ENCODE assay signal across 2 cellular contexts in the genomic region with DNA sequence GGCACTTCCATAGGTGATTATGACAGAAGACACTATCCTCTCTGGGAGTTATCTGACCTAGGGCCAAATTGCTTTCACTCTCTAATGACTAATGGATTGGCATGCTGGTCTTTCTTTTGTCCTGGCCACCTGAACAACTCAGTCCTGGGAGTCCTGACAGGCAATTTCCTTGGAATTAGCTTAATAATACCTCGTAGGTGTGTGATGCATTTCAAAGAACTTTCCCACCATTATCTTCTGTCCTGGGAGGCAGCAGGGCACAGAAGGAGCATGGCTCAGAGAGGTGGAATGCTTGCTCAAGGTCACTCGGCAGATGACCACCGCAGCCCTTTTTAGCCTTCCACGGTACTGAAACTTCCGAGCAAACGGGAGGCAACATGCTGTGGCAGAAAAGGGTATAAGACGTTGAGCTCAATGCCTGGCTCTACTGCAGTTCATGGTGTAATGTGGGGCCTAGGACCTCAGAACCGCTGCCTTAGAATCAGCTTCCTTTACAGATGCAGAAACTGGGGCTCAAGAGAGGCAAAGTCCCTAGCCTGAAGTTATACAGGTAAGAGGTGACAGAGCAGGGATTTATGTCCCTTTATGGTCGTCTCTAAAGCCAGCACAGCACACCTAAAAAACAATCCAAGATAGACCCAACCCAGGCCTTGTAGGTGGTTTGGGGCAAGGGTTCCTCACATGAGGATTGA.
A peak's percentile ranks its signal among the peaks of the same experiment; 100 is the strongest.
TF ChIP-seq lines count a peak whose summit lies in the region.

No MANE protein-coding gene starts in this region.

TF ChIP-seq in H1, 55 proteins besides CTCF, POLR2A, EP300 and RAD21 (continues in another document):
- TF ChIP-seq, protein P1, sequence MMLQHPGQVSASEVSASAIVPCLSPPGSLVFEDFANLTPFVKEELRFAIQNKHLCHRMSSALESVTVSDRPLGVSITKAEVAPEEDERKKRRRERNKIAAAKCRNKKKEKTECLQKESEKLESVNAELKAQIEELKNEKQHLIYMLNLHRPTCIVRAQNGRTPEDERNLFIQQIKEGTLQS (IDR thresholded peaks at IDR 0.05; ENCODE audit: insufficient read depth, low read depth, low read length): no peak
- 0 out of 2 replicates have a peak, but pooled peaks have one; percentile 60 for TF ChIP-seq GTF2F1 (IDR thresholded peaks at IDR 0.05; ENCODE audit: borderline replicate concordance, low read depth, low read length)
- peak; percentile 90 to 91; a peak in 3 of 4 replicates for TF ChIP-seq SIN3A (conservative IDR thresholded peaks at IDR 0.05 in 1 of 2, IDR thresholded peaks at IDR 0.05 in 1 of 2; ENCODE audit: low read depth in 1 of 2, low read length in 2 of 2)
- TF ChIP-seq CBX5 (IDR thresholded peaks at IDR 0.05; ENCODE audit: low read depth, low read length): no peak
- peak; percentile 47; the same call in 1 of the 2 replicates for TF ChIP-seq CREB1 (IDR thresholded peaks at IDR 0.05)
- TF ChIP-seq TBP (IDR thresholded peaks at IDR 0.05; ENCODE audit: low read depth, low read length): peak; percentile 75
- TF ChIP-seq, protein P2, sequence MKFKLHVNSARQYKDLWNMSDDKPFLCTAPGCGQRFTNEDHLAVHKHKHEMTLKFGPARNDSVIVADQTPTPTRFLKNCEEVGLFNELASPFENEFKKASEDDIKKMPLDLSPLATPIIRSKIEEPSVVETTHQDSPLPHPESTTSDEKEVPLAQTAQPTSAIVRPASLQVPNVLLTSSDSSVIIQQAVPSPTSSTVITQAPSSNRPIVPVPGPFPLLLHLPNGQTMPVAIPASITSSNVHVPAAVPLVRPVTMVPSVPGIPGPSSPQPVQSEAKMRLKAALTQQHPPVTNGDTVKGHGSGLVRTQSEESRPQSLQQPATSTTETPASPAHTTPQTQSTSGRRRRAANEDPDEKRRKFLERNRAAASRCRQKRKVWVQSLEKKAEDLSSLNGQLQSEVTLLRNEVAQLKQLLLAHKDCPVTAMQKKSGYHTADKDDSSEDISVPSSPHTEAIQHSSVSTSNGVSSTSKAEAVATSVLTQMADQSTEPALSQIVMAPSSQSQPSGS (IDR thresholded peaks at IDR 0.05; ENCODE audit: low read length): peak; percentile 69; the same call in 1 of the 2 replicates
- no peak for TF ChIP-seq RNF2 (IDR thresholded peaks at IDR 0.05; ENCODE audit: borderline replicate concordance, low read depth, low read length, missing control alignments, poor library complexity, severe bottlenecking)
- TF ChIP-seq PHF8 (conservative IDR thresholded peaks at IDR 0.05; ENCODE audit: low read depth, low read length): no peak
- peak; percentile 69; the same call in 1 of the 2 replicates for TF ChIP-seq SP1 (IDR thresholded peaks at IDR 0.05; ENCODE audit: low read depth, low read length)
- no peak for TF ChIP-seq BCL11A (IDR thresholded peaks at IDR 0.05; ENCODE audit: low read depth in 2 of 2, low read length in 2 of 2)
- TF ChIP-seq, protein P3, sequence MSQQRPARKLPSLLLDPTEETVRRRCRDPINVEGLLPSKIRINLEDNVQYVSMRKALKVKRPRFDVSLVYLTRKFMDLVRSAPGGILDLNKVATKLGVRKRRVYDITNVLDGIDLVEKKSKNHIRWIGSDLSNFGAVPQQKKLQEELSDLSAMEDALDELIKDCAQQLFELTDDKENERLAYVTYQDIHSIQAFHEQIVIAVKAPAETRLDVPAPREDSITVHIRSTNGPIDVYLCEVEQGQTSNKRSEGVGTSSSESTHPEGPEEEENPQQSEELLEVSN (IDR thresholded peaks at IDR 0.05): 0 out of 2 replicates have a peak, but pooled peaks have one; percentile 2
- no peak for TF ChIP-seq KDM4A (IDR thresholded peaks at IDR 0.05; ENCODE audit: low read depth, low read length, severe bottlenecking)
- TF ChIP-seq, protein P4, sequence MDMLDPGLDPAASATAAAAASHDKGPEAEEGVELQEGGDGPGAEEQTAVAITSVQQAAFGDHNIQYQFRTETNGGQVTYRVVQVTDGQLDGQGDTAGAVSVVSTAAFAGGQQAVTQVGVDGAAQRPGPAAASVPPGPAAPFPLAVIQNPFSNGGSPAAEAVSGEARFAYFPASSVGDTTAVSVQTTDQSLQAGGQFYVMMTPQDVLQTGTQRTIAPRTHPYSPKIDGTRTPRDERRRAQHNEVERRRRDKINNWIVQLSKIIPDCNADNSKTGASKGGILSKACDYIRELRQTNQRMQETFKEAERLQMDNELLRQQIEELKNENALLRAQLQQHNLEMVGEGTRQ (IDR thresholded peaks at IDR 0.05; ENCODE audit: low read length): no peak
- peak; percentile 73 for TF ChIP-seq TAF1 (IDR thresholded peaks at IDR 0.05; ENCODE audit: low read depth, low read length)
- TF ChIP-seq TAF7 (optimal IDR thresholded peaks at IDR 0.05; ENCODE audit: borderline replicate concordance, low read depth, low read length): peak; percentile 59
- TF ChIP-seq POU5F1 (IDR thresholded peaks at IDR 0.05; ENCODE audit: low read depth, low read length): peak; percentile 87
- TF ChIP-seq TEAD4 (IDR thresholded peaks at IDR 0.05; ENCODE audit: low read depth, low read length): peak; percentile 88
- peak; percentile 94; the same call in 1 of the 2 replicates for TF ChIP-seq TCF12 (IDR thresholded peaks at IDR 0.05; ENCODE audit: low read depth, low read length)
- TF ChIP-seq HDAC6 (IDR thresholded peaks at IDR 0.05; ENCODE audit: low read depth, low read length): no peak
- TF ChIP-seq YY1 (IDR thresholded peaks at IDR 0.05; ENCODE audit: low read depth, low read length): 0 out of 2 replicates have a peak, but pooled peaks have one; percentile 44
- peak; percentile 67; the same call in 1 of the 2 replicates for TF ChIP-seq KDM1A (IDR thresholded peaks at IDR 0.05; ENCODE audit: borderline replicate concordance, low read length)
- TF ChIP-seq EGR1 (IDR thresholded peaks at IDR 0.05; ENCODE audit: borderline replicate concordance, low read depth, low read length): 0 out of 2 replicates have a peak, but pooled peaks have one; percentile 60
- TF ChIP-seq SP4 (IDR thresholded peaks at IDR 0.05; ENCODE audit: low read length): no peak
- TF ChIP-seq SP2 (IDR thresholded peaks at IDR 0.05; ENCODE audit: low read length): no peak
- TF ChIP-seq NANOG (IDR thresholded peaks at IDR 0.05; ENCODE audit: insufficient read depth, low read depth, low read length, poor library complexity, severe bottlenecking): peak; percentile 94
- no peak for TF ChIP-seq SAP30 (IDR thresholded peaks at IDR 0.05; ENCODE audit: insufficient read depth, insufficient replicate concordance, low read length)
- peak; percentile 76; the same call in 1 of the 2 replicates for TF ChIP-seq JUND (IDR thresholded peaks at IDR 0.05; ENCODE audit: low read length)
- peak; percentile 54; the same call in 1 of the 2 replicates for TF ChIP-seq BACH1 (IDR thresholded peaks at IDR 0.05; ENCODE audit: low read length)
- TF ChIP-seq POLR2AphosphoS5 (IDR thresholded peaks at IDR 0.05; ENCODE audit: low read depth, low read length): peak; percentile 84
- TF ChIP-seq GABPA (IDR thresholded peaks at IDR 0.05; ENCODE audit: borderline replicate concordance, insufficient read depth, low read length): peak; percentile 11; the same call in 1 of the 2 replicates
- 0 out of 2 replicates have a peak, but pooled peaks have one; percentile 46 for TF ChIP-seq CHD2 (IDR thresholded peaks at IDR 0.05; ENCODE audit: low read length)
- TF ChIP-seq, protein P5, sequence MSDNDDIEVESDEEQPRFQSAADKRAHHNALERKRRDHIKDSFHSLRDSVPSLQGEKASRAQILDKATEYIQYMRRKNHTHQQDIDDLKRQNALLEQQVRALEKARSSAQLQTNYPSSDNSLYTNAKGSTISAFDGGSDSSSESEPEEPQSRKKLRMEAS (IDR thresholded peaks at IDR 0.05): peak; percentile 83
- no peak for TF ChIP-seq SIRT6 (IDR thresholded peaks at IDR 0.05; ENCODE audit: low read length)
- no peak for TF ChIP-seq SUZ12 (IDR thresholded peaks at IDR 0.05; ENCODE audit: low read length)

TF ChIP-seq in neural cell, 6 proteins besides CTCF, POLR2A, EP300 and RAD21:
- TF ChIP-seq TAF1 (IDR thresholded peaks at IDR 0.05; ENCODE audit: low read depth) (no peak), EZH2 (IDR thresholded peaks at IDR 0.05; ENCODE audit: borderline replicate concordance, insufficient read depth, low read length, poor library complexity, severe bottlenecking) (no peak), SMC3 (conservative IDR thresholded peaks at IDR 0.05; ENCODE audit: poor library complexity) (no peak), POLR2AphosphoS5 (IDR thresholded peaks at IDR 0.05) (no peak), MXI1 (conservative IDR thresholded peaks at IDR 0.05; ENCODE audit: poor library complexity, severe bottlenecking) (no peak)
- TF ChIP-seq, protein P6, sequence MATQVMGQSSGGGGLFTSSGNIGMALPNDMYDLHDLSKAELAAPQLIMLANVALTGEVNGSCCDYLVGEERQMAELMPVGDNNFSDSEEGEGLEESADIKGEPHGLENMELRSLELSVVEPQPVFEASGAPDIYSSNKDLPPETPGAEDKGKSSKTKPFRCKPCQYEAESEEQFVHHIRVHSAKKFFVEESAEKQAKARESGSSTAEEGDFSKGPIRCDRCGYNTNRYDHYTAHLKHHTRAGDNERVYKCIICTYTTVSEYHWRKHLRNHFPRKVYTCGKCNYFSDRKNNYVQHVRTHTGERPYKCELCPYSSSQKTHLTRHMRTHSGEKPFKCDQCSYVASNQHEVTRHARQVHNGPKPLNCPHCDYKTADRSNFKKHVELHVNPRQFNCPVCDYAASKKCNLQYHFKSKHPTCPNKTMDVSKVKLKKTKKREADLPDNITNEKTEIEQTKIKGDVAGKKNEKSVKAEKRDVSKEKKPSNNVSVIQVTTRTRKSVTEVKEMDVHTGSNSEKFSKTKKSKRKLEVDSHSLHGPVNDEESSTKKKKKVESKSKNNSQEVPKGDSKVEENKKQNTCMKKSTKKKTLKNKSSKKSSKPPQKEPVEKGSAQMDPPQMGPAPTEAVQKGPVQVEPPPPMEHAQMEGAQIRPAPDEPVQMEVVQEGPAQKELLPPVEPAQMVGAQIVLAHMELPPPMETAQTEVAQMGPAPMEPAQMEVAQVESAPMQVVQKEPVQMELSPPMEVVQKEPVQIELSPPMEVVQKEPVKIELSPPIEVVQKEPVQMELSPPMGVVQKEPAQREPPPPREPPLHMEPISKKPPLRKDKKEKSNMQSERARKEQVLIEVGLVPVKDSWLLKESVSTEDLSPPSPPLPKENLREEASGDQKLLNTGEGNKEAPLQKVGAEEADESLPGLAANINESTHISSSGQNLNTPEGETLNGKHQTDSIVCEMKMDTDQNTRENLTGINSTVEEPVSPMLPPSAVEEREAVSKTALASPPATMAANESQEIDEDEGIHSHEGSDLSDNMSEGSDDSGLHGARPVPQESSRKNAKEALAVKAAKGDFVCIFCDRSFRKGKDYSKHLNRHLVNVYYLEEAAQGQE (IDR thresholded peaks at IDR 0.05; ENCODE audit: borderline replicate concordance): no peak
